8 cellular contexts compared by ENCODE assay signal in genomic region chr15:38176155-38176554, GRCh38.
DNase-seq lines count a peak whose midpoint lies in the region; ATAC-seq and TF ChIP-seq lines count a peak whose summit lies in the region.

No MANE protein-coding gene starts in this region.

- H3K9ac ChIP-seq in mesenchymal stem cell (ENCODE audit: low read length) (no peak overlapping the region), H9 (ENCODE audit: extremely low read depth, insufficient read length, low read length) (no peak overlapping the region)

- H3K27me3 Mint-ChIP-seq in H9 (ENCODE audit: low read depth), result no peaks in the 10 kb centered on the region
- H3K27me3 Mint-ChIP-seq in activated T-cell treated with anti-CD3 and anti-CD28 coated beads, Interleukin-2, amount 50 U/mL, for 72 hours (ENCODE audit: low read depth), result peaks cover 28% of the 10 kb centered on the region

- H3K79me2 ChIP-seq in H9 (ENCODE audit: insufficient read depth, low read length), result no peaks in the 10 kb centered on the region

- no peaks in the 10 kb centered on the region for H4K20me1 ChIP-seq in H9 (ENCODE audit: control insufficient read depth, insufficient read depth, insufficient read length)

- H3K4ac ChIP-seq in mesenchymal stem cell (ENCODE audit: low read depth in 1 of 2, low read length in 2 of 2) (no peak overlapping the region), H9 (ENCODE audit: low read depth, low read length) (no peak overlapping the region)

- H4K5ac ChIP-seq in H9 (ENCODE audit: insufficient read length, low read depth, low read length), result no peak overlapping the region

- peaks cover 0 to 6% of the 10 kb centered on the region in 2 experiments; a peak in 3 of 5 replicates for H3K9me3 Mint-ChIP-seq in H9
- H3K9me3 Mint-ChIP-seq in activated T-cell treated with anti-CD3 and anti-CD28 coated beads, Interleukin-2, amount 50 U/mL, for 72 hours, result no peaks in the 10 kb centered on the region

- H3K4me2 ChIP-seq in mesenchymal stem cell (ENCODE audit: low read length, poor library complexity, severe bottlenecking) (no peak overlapping the region), H9 (ENCODE audit: insufficient read depth, insufficient read length, low read length) (no peak overlapping the region)

- no peak for TF ChIP-seq CTCF in H9 (conservative IDR thresholded peaks at IDR 0.05)

- H3K9me3 ChIP-seq in mesenchymal stem cell (ENCODE audit: control insufficient read depth, low read length) (no peaks in the 10 kb centered on the region), H9 (ENCODE audit: control insufficient read depth, low read depth, low read length) (no peaks in the 10 kb centered on the region)

- H2BK5ac ChIP-seq in mesenchymal stem cell (ENCODE audit: low read depth, low read length, poor library complexity, severe bottlenecking) (no peak overlapping the region), H9 (ENCODE audit: insufficient read length, low read length) (no peak overlapping the region)

- H2BK12ac ChIP-seq in mesenchymal stem cell (ENCODE audit: low read length in 2 of 2), result no peak overlapping the region
- H2BK12ac ChIP-seq in H9 (ENCODE audit: insufficient read length, low read depth, low read length), result no peak overlapping the region

- H3K79me1 ChIP-seq in mesenchymal stem cell (replicated peaks; ENCODE audit: low read length, poor library complexity, severe bottlenecking) (no peaks in the 10 kb centered on the region), H9 (ENCODE audit: insufficient read depth, low read depth, low read length, poor library complexity, severe bottlenecking) (no peaks in the 10 kb centered on the region)

- no peak overlapping the region for H2BK120ac ChIP-seq in mesenchymal stem cell (ENCODE audit: low read depth, low read length)
- H2BK120ac ChIP-seq in H9 (ENCODE audit: low read depth, low read length, poor library complexity, severe bottlenecking), result no peak overlapping the region

- DNase-seq in NCI-H226, result peak; percentile 60
- peak; percentile 59 for DNase-seq in mesenchymal stem cell
- no peak for DNase-seq in H9
- DNase-seq in stimulated activated naive CD4-positive, alpha-beta T cell (lab: John Stamatoyannopoulos, UW), result no peak
- DNase-seq in activated T-cell treated with anti-CD3 and anti-CD28 coated beads, Interleukin-2, amount 50 U/mL, for 72 hours, result no peak
- DNase-seq in posterior vena cava (ENCODE audit: low spot score), result no peak

- 74% methylated on average over 4 of the region's 4 CpGs for whole genome bisulfite sequencing in mesenchymal stem cell
- no CpG with 5 or more reads among the region's 4 CpGs for WGBS in H9 (ENCODE audit: extremely low coverage, insufficient read length, low lambda C conversion rate)

- no peaks in the 10 kb centered on the region for H3K23me2 ChIP-seq in H9 (ENCODE audit: insufficient read length, low read depth, low read length, poor library complexity, severe bottlenecking)

- no peaks in the 10 kb centered on the region for H3K36me3 Mint-ChIP-seq in H9 (ENCODE audit: insufficient read depth in 1 of 3, low read depth in 3 of 3)
- H3K36me3 Mint-ChIP-seq in activated T-cell treated with anti-CD3 and anti-CD28 coated beads, Interleukin-2, amount 50 U/mL, for 72 hours (ENCODE audit: insufficient read depth in 2 of 2), result no peaks in the 10 kb centered on the region

- H3K4me3 Mint-ChIP-seq in H9, result no peak overlapping the region
- H3K4me3 Mint-ChIP-seq in activated T-cell treated with anti-CD3 and anti-CD28 coated beads, Interleukin-2, amount 50 U/mL, for 72 hours, result no peak overlapping the region

- H3K27ac Mint-ChIP-seq in H9, result no peak overlapping the region
- H3K27ac Mint-ChIP-seq in activated T-cell treated with anti-CD3 and anti-CD28 coated beads, Interleukin-2, amount 50 U/mL, for 72 hours, result no peak overlapping the region

- H3K23ac ChIP-seq in mesenchymal stem cell (ENCODE audit: low read length in 2 of 2) (no peak overlapping the region), H9 (ENCODE audit: insufficient read length, low read depth, low read length) (no peak overlapping the region)

- H3K36me3 ChIP-seq in mesenchymal stem cell (ENCODE audit: control insufficient read depth in 1 of 2, insufficient read depth in 2 of 2, low read depth in 1 of 2, low read length in 2 of 2), result no peaks in the 10 kb centered on the region

- H3K18ac ChIP-seq in mesenchymal stem cell (ENCODE audit: low read depth in 1 of 2, low read length in 2 of 2) (no peak overlapping the region), H9 (ENCODE audit: insufficient read length, low read depth, low read length) (no peak overlapping the region)

- H3K14ac ChIP-seq in mesenchymal stem cell (ENCODE audit: low read length in 2 of 2) (no peak overlapping the region), H9 (ENCODE audit: insufficient read depth, low read length) (no peak overlapping the region)

- no peak overlapping the region for H2AFZ ChIP-seq in mesenchymal stem cell (ENCODE audit: low read depth, low read length)
- H2AFZ ChIP-seq in H9 (ENCODE audit: low read length), result no peak overlapping the region

- H2BK20ac ChIP-seq in H9 (ENCODE audit: low read depth, low read length, poor library complexity, severe bottlenecking), result no peak overlapping the region

- no peak overlapping the region for H4K91ac ChIP-seq in mesenchymal stem cell (ENCODE audit: low read length)
- no peak overlapping the region for H4K91ac ChIP-seq in H9 (ENCODE audit: insufficient read length, low read depth, low read length)

- H2AK5ac ChIP-seq in mesenchymal stem cell (ENCODE audit: low read length, severe bottlenecking) (no peak overlapping the region), H9 (ENCODE audit: insufficient read length, low read length) (no peak overlapping the region)

- H3T11ph ChIP-seq in H9 (ENCODE audit: low read length), result no peak overlapping the region

- H3K27ac ChIP-seq in mesenchymal stem cell (ENCODE audit: low read length, poor library complexity, severe bottlenecking), result no peak overlapping the region
- H3K27ac ChIP-seq in H9 (ENCODE audit: insufficient read length, low read depth, low read length), result no peak overlapping the region

- H3K4me3 ChIP-seq in mesenchymal stem cell (ENCODE audit: insufficient read depth in 1 of 2, low read depth in 1 of 2, low read length in 2 of 2), result no peak overlapping the region

- H3K4me1 Mint-ChIP-seq in H9, result peaks cover 12 to 14% of the 10 kb centered on the region in 2 experiments
- no peaks in the 10 kb centered on the region for H3K4me1 Mint-ChIP-seq in activated T-cell treated with anti-CD3 and anti-CD28 coated beads, Interleukin-2, amount 50 U/mL, for 72 hours (ENCODE audit: low read depth)

- no peaks in the 10 kb centered on the region for H3K27me3 ChIP-seq in mesenchymal stem cell (ENCODE audit: control insufficient read depth in 1 of 2, insufficient read depth in 1 of 2, low read length in 2 of 2)
- H3K27me3 ChIP-seq in H9 (ENCODE audit: insufficient read depth, low read length), result no peaks in the 10 kb centered on the region

- intact Hi-C loops in posterior vena cava (cut with DNase I), result loop anchor here in 1 of 2 donors (1.0 kb wide), 1 partner anchor 22 kb away; no protein-coding TSS in a partner anchor

- no peaks in the 10 kb centered on the region for H3K4me1 ChIP-seq in mesenchymal stem cell (ENCODE audit: control insufficient read depth, insufficient read depth, low read depth, low read length)
- peaks cover 5% of the 10 kb centered on the region; the same call in 1 of the 2 replicates for H3K4me1 ChIP-seq in H9 (ENCODE audit: insufficient read depth, low read length)

- H4K8ac ChIP-seq in mesenchymal stem cell (ENCODE audit: low read length) (no peak overlapping the region), H9 (replicated peaks; ENCODE audit: insufficient read length, low read depth, low read length) (no peak overlapping the region)

- no peak overlapping the region for H3K56ac ChIP-seq in H9 (ENCODE audit: insufficient read length, low read depth, low read length)

- H2BK15ac ChIP-seq in mesenchymal stem cell (ENCODE audit: low read depth, poor library complexity, severe bottlenecking), result no peak overlapping the region
- H2BK15ac ChIP-seq in H9 (ENCODE audit: low read depth, low read length), result no peak overlapping the region

- ATAC-seq in GM18508 (IDR thresholded peaks at IDR 0.05; ENCODE audit: insufficient read depth, unreplicated experiment) (peak; percentile 90), HG02571 (IDR thresholded peaks at IDR 0.05; ENCODE audit: unreplicated experiment) (peak; percentile 77)
- ATAC-seq in activated T-cell treated with anti-CD3 and anti-CD28 coated beads, Interleukin-2, amount 50 U/mL, for 72 hours (replicated peaks in 1 of 2), result no peak

Comparison
In these comparisons a context has a peak if more than half of its experiments do, and no peak if none do; other contexts are left out.
1. ATAC-seq: peak in GM18508 (single experiment) and HG02571 (single experiment); none in activated T-cell treated with anti-CD3 and anti-CD28 coated beads, Interleukin-2, amount 50 U/mL, for 72 hours (0 of 2).
2. DNase-seq: peak in NCI-H226 (single experiment) and mesenchymal stem cell (single experiment); none in H9 (single experiment), stimulated activated naive CD4-positive, alpha-beta T cell (0 of 6), activated T-cell treated with anti-CD3 and anti-CD28 coated beads, Interleukin-2, amount 50 U/mL, for 72 hours (0 of 2) and posterior vena cava (single experiment).